ENCODE assay signal across 18 cellular contexts in the genomic region with DNA sequence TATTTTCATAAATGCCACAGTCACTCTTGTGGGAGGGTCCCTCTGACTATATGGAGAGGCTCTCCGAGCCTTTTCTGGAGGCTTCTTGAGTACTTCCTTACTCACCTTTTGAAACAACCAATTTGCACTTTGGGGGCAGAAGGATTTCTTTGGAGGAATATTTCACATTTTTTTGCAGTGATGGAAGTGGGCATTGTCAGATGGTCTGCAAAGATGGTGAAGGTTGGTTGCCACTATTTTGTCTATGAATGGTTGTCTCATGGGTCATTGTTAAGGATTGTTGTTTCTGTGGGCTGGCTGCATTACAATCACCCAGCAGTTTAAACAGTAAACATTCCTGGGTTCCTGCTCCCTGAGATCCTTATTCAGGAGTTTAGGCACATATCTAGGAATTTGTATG.
DNase-seq lines count a peak whose midpoint lies in the region; ATAC-seq and TF ChIP-seq lines count a peak whose summit lies in the region.
"Had no signal": no experiment of that assay in that cellular context is flagged by ENCODE, and none has a peak within 500 bp of the region (broad histone marks: within the 10 kb centered on the region; RNA-seq: fewer than 3 reads in every experiment).

No MANE protein-coding gene starts in this region.

- H3K27ac ChIP-seq in GM23338 (ENCODE audit: low read depth) (no peak overlapping the region), sigmoid colon (no peak overlapping the region), prostate gland (no peak overlapping the region)
- H3K27ac ChIP-seq: BLaER1 treated with 17β-estradiol and CSF1 and Interleukin-3, amounts not matched to agents 10 nM and 100 nM; right lobe of liver had no signal

- H3K4me1 Mint-ChIP-seq in GM23338, result peaks cover 11% of the 10 kb centered on the region
- H3K4me1 Mint-ChIP-seq: activated naive CD8-positive, alpha-beta T cell treated with anti-CD3 and anti-CD28 coated beads, Interleukin-2, amount 10 ng/mL, durations not matched to agents 7 days and 5 days had no signal

- no peak for TF ChIP-seq EP300 in sigmoid colon (IDR thresholded peaks at IDR 0.05)

- TF ChIP-seq POLR2A in sigmoid colon (IDR thresholded peaks at IDR 0.05) (no peak), prostate gland (IDR thresholded peaks at IDR 0.05) (no peak)

- WGBS in sigmoid colon, 2 donors, result 87 to 96% methylated on average over 1 of the region's 1 CpG
- 95% methylated on average over 1 of the region's 1 CpG for WGBS in prostate gland

- no peaks in the 10 kb centered on the region for H3K79me2 ChIP-seq in GM23338 (replicated peaks; ENCODE audit: insufficient read depth)

- no peak overlapping the region for H3K4me3 ChIP-seq in GM23338
- no peak overlapping the region for H3K4me3 ChIP-seq in NT2/D1 (ENCODE audit: insufficient read length, low read depth)
- no peak overlapping the region for H3K4me3 ChIP-seq in skeletal muscle satellite cell (ENCODE audit: low read length)
- no peak overlapping the region for H3K4me3 ChIP-seq in sigmoid colon
- H3K4me3 ChIP-seq in prostate gland, result no peak overlapping the region
- H3K4me3 ChIP-seq: BLaER1 treated with 17β-estradiol and CSF1 and Interleukin-3, amounts not matched to agents 10 nM and 100 nM; right lobe of liver had no signal

- intact Hi-C loops in sigmoid colon (cut with DNase I) (loop anchor here (10.0 kb wide), 1 partner anchor 491 kb away; no protein-coding TSS in a partner anchor), prostate gland (cut with DNase I) (loop anchor here (10.0 kb wide), 2 partner anchors 491 to 551 kb away; no protein-coding TSS in a partner anchor)

- H3K27me3 Mint-ChIP-seq in GM23338 (ENCODE audit: insufficient read depth, low read depth, poor library complexity), result no peaks in the 10 kb centered on the region
- H3K27me3 Mint-ChIP-seq: activated naive CD8-positive, alpha-beta T cell treated with anti-CD3 and anti-CD28 coated beads, Interleukin-2, amount 10 ng/mL, durations not matched to agents 7 days and 5 days had no signal

- no peaks in the 10 kb centered on the region for H3F3A ChIP-seq in GM23338 (replicated peaks; ENCODE audit: low read depth)

- no peak overlapping the region for H3K27ac Mint-ChIP-seq in GM23338
- H3K27ac Mint-ChIP-seq: activated naive CD8-positive, alpha-beta T cell treated with anti-CD3 and anti-CD28 coated beads, Interleukin-2, amount 10 ng/mL, durations not matched to agents 7 days and 5 days; activated T-helper 2 cell treated with anti-CD3 and anti-CD28 coated beads, Interferon-gamma antibody, Interleukin-2, Interleukin-4, amounts not matched to agents 10 μg/mL and 5 μg/mL and 100 μg/mL, durations not matched to agents 14 hours and 24 hours and 36 hours had no signal

- H3K27me3 ChIP-seq in GM23338 (ENCODE audit: insufficient read depth) (no peaks in the 10 kb centered on the region), NT2/D1 (ENCODE audit: insufficient read depth, insufficient read length) (no peaks in the 10 kb centered on the region), skeletal muscle satellite cell (ENCODE audit: control insufficient read depth, insufficient read depth, low read length) (no peaks in the 10 kb centered on the region), sigmoid colon (no peaks in the 10 kb centered on the region), prostate gland (replicated peaks; ENCODE audit: insufficient read depth) (no peaks in the 10 kb centered on the region)
- H3K27me3 ChIP-seq: BLaER1 treated with 17β-estradiol and CSF1 and Interleukin-3, amounts not matched to agents 10 nM and 100 nM; right lobe of liver had no signal

- H3K36me3 Mint-ChIP-seq in GM23338 (ENCODE audit: low read depth), result no peaks in the 10 kb centered on the region
- H3K36me3 Mint-ChIP-seq: activated naive CD8-positive, alpha-beta T cell treated with anti-CD3 and anti-CD28 coated beads, Interleukin-2, amount 10 ng/mL, durations not matched to agents 7 days and 5 days had no signal

- TF ChIP-seq CTCF in GM23338 (conservative IDR thresholded peaks at IDR 0.05; ENCODE audit: low read depth in 2 of 2) (no peak), sigmoid colon (IDR thresholded peaks at IDR 0.05) (no peak), prostate gland (IDR thresholded peaks at IDR 0.05) (no peak)

- H3K36me3 ChIP-seq in GM23338 (ENCODE audit: insufficient read depth) (no peaks in the 10 kb centered on the region), NT2/D1 (ENCODE audit: insufficient read depth, insufficient read length, low read length) (no peaks in the 10 kb centered on the region), skeletal muscle satellite cell (ENCODE audit: insufficient read depth, low read length) (no peaks in the 10 kb centered on the region), sigmoid colon (no peaks in the 10 kb centered on the region), prostate gland (no peaks in the 10 kb centered on the region)
- H3K36me3 ChIP-seq: BLaER1 treated with 17β-estradiol and CSF1 and Interleukin-3, amounts not matched to agents 10 nM and 100 nM; right lobe of liver had no signal

- H4K20me1 ChIP-seq in GM23338 (replicated peaks; ENCODE audit: insufficient read depth), result no peaks in the 10 kb centered on the region
- H4K20me1 ChIP-seq: BLaER1 treated with 17β-estradiol and CSF1 and Interleukin-3, amounts not matched to agents 10 nM and 100 nM had no signal

- ATAC-seq in GM23338 (no peak), GM21381 (IDR thresholded peaks at IDR 0.05; ENCODE audit: unreplicated experiment) (no peak)
- ATAC-seq: Panc1, right lobe of liver had no signal

- H2AFZ ChIP-seq in GM23338, result no peak overlapping the region

- no peaks in the 10 kb centered on the region for H3K4me1 ChIP-seq in GM23338 (ENCODE audit: insufficient read depth)
- H3K4me1 ChIP-seq in NT2/D1 (ENCODE audit: insufficient read depth, insufficient read length), result no peaks in the 10 kb centered on the region
- peaks cover 36% of the 10 kb centered on the region for H3K4me1 ChIP-seq in skeletal muscle satellite cell (ENCODE audit: control insufficient read depth, insufficient read depth, low read length)
- H3K4me1 ChIP-seq in sigmoid colon, result no peaks in the 10 kb centered on the region
- H3K4me1 ChIP-seq in prostate gland (replicated peaks), result no peaks in the 10 kb centered on the region
- H3K4me1 ChIP-seq: BLaER1 treated with 17β-estradiol and CSF1 and Interleukin-3, amounts not matched to agents 10 nM and 100 nM; right lobe of liver had no signal

- H3K4me2 ChIP-seq in GM23338 (no peak overlapping the region), skeletal muscle satellite cell (ENCODE audit: low read length) (no peak overlapping the region)
- H3K4me2 ChIP-seq: BLaER1 treated with 17β-estradiol and CSF1 and Interleukin-3, amounts not matched to agents 10 nM and 100 nM had no signal

- 0 out of 2 replicates have a peak, but pooled peaks cover 4% of the 10 kb centered on the region for H3K9me2 ChIP-seq in GM23338 (ENCODE audit: insufficient read depth)

- no peaks in the 10 kb centered on the region for H3K9me3 Mint-ChIP-seq in GM23338
- H3K9me3 Mint-ChIP-seq: activated naive CD8-positive, alpha-beta T cell treated with anti-CD3 and anti-CD28 coated beads, Interleukin-2, amount 10 ng/mL, durations not matched to agents 7 days and 5 days; activated T-helper 2 cell treated with anti-CD3 and anti-CD28 coated beads, Interferon-gamma antibody, Interleukin-2, Interleukin-4, amounts not matched to agents 10 μg/mL and 5 μg/mL and 100 μg/mL, durations not matched to agents 14 hours and 24 hours and 36 hours had no signal

- H3K9ac ChIP-seq in NT2/D1 (ENCODE audit: insufficient read length, low read depth) (no peak overlapping the region), skeletal muscle satellite cell (ENCODE audit: low read depth, low read length) (peak overlapping the region; percentile 52)
- H3K9ac ChIP-seq: BLaER1 treated with 17β-estradiol and CSF1 and Interleukin-3, amounts not matched to agents 10 nM and 100 nM had no signal

- H3K9me3 ChIP-seq in NT2/D1 (ENCODE audit: insufficient read depth, low read length), result no peaks in the 10 kb centered on the region
- H3K9me3 ChIP-seq in skeletal muscle satellite cell (replicated peaks; ENCODE audit: low read length), result no peaks in the 10 kb centered on the region
- no peaks in the 10 kb centered on the region for H3K9me3 ChIP-seq in sigmoid colon
- no peaks in the 10 kb centered on the region for H3K9me3 ChIP-seq in prostate gland
- H3K9me3 ChIP-seq: BLaER1 treated with 17β-estradiol and CSF1 and Interleukin-3, amounts not matched to agents 10 nM and 100 nM; right lobe of liver had no signal

- H3K4me3 Mint-ChIP-seq in GM23338, result no peak overlapping the region
- H3K4me3 Mint-ChIP-seq: activated naive CD8-positive, alpha-beta T cell treated with anti-CD3 and anti-CD28 coated beads, Interleukin-2, amount 10 ng/mL, durations not matched to agents 7 days and 5 days had no signal

- DNase-seq in GM23338 (ENCODE audit: low spot score) (peak; percentile 5), NT2/D1 (ENCODE audit: low read depth, low spot score) (peak; percentile 8), fibroblast of peridontal ligament (ENCODE audit: extremely low read depth) (peak; percentile 44), DMS153 treated with DMSO at 0.1 percent for 48 hours (lab: John Stamatoyannopoulos, UW; ENCODE audit: unreplicated experiment) (no peak), sigmoid colon (no peak), prostate gland (ENCODE audit: low spot score) (no peak)
- DNase-seq: activated CD4-positive, alpha-beta T cell treated with anti-CD3 and anti-CD28 coated beads for 48 hours; activated naive CD8-positive, alpha-beta T cell treated with anti-CD3 and anti-CD28 coated beads, Interleukin-2, amount 10 ng/mL, durations not matched to agents 7 days and 5 days; cortex of kidney; NCI-H146; NCI-H2171 treated with DMSO at 0.1 percent for 48 hours; right lobe of liver; T-helper 1 cell had no signal

Comparison
In these comparisons a context has a peak if more than half of its experiments do, and no peak if none do; other contexts are left out.
1. DNase-seq: peak in GM23338 (single experiment), NT2/D1 (single experiment) and fibroblast of peridontal ligament (single experiment); none in DMS153 treated with DMSO at 0.1 percent for 48 hours (single experiment), sigmoid colon (single experiment) and prostate gland (single experiment).